In the genomic region with DNA sequence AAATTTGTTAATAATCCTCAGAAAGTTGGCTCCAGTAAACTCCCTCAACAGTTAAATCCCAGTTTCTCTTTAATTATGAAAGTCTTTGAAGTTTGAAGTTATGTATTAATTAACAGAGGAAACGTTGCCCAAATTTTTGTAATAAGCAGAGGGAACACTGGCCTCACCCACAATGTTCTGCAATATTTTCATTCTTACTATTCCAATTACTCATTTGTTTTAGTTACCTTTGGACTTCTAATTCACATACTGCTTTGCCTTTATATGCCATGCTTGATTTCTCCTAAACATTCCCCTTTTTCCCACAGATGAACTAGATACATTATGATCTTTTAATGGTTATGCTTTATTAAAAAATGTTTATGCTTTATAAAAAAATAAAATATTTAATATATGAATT, we compare ENCODE assay signal across 17 cellular contexts.
DNase-seq lines count a peak whose midpoint lies in the region; ATAC-seq, FAIRE-seq and TF ChIP-seq lines count a peak whose summit lies in the region.
"Had no signal": no experiment of that assay in that cellular context is flagged by ENCODE, and none has a peak within 500 bp of the region (broad histone marks: within the 10 kb centered on the region; RNA-seq: fewer than 3 reads in every experiment).

No MANE protein-coding gene starts in this region.

- no peaks in the 10 kb centered on the region for H3K27me3 ChIP-seq in CD4-positive, CD25-positive, alpha-beta regulatory T cell (ENCODE audit: control insufficient read depth, insufficient read depth, low read length)
- no peaks in the 10 kb centered on the region for H3K27me3 ChIP-seq in CD8-positive, alpha-beta T cell (ENCODE audit: insufficient read depth, low read length)
- no peaks in the 10 kb centered on the region for H3K27me3 ChIP-seq in small intestine (ENCODE audit: control insufficient read depth in 2 of 2, insufficient read depth in 2 of 2, low read length in 2 of 2)

- no peak overlapping the region for H3K4me3 Mint-ChIP-seq in CD4-positive, CD25-positive, alpha-beta regulatory T cell
- H3K4me3 Mint-ChIP-seq in CD8-positive, alpha-beta T cell, result no peak overlapping the region
- H3K4me3 Mint-ChIP-seq in memory B cell, result no peak overlapping the region
- H3K4me3 Mint-ChIP-seq: CD4-positive, alpha-beta T cell; HFFc6 had no signal

- no peaks in the 10 kb centered on the region for H3K4me1 ChIP-seq in CD4-positive, CD25-positive, alpha-beta regulatory T cell (ENCODE audit: control insufficient read depth, insufficient read depth, low read length, poor library complexity, severe bottlenecking)
- no peaks in the 10 kb centered on the region for H3K4me1 ChIP-seq in CD8-positive, alpha-beta T cell (ENCODE audit: insufficient read depth, low read length)
- no peaks in the 10 kb centered on the region for H3K4me1 ChIP-seq in small intestine (ENCODE audit: control insufficient read depth in 2 of 2, insufficient read depth in 1 of 2, low read depth in 1 of 2, low read length in 1 of 2)
- H3K4me1 ChIP-seq: HAP-1 had no signal

- intact Hi-C loops in CD8-positive, alpha-beta T cell (cut with DNase I, micrococcal nuclease), result no loop called here

- H3K9me3 ChIP-seq in CD4-positive, CD25-positive, alpha-beta regulatory T cell (ENCODE audit: control insufficient read depth in 2 of 2, low read length in 2 of 2), result no peaks in the 10 kb centered on the region
- no peaks in the 10 kb centered on the region for H3K9me3 ChIP-seq in CD8-positive, alpha-beta T cell (ENCODE audit: low read length)
- no peaks in the 10 kb centered on the region for H3K9me3 ChIP-seq in small intestine (ENCODE audit: control insufficient read depth, low read depth)
- H3K9me3 ChIP-seq: HAP-1 had no signal

- no peaks in the 10 kb centered on the region for H3K9me3 Mint-ChIP-seq in CD4-positive, CD25-positive, alpha-beta regulatory T cell
- no peaks in the 10 kb centered on the region for H3K9me3 Mint-ChIP-seq in CD8-positive, alpha-beta T cell
- no peaks in the 10 kb centered on the region for H3K9me3 Mint-ChIP-seq in memory B cell
- H3K9me3 Mint-ChIP-seq: CD4-positive, alpha-beta T cell; HFFc6 had no signal

- no peak for DNase-seq in CD4-positive, CD25-positive, alpha-beta regulatory T cell
- no peak for DNase-seq in CD8-positive, alpha-beta T cell
- DNase-seq in memory B cell (ENCODE audit: low spot score in 2 of 2) (no peak), small intestine (peak; percentile 29), NCI-H748 (lab: John Stamatoyannopoulos, UW; ENCODE audit: unreplicated experiment) (no peak)
- DNase-seq: C1 segment of cervical spinal cord; Calu3; CD4-positive, alpha-beta T cell; COR-L47; DMS53; DMS79 treated with DMSO at 0.1 percent for 48 hours; GF-D8; GOT3; HFFc6 had no signal

- POLR2A ChIA-PET in CD8-positive, alpha-beta T cell (lab: Charles Lee), result interaction anchor here (2.9 kb wide), 1 partner anchor 61 kb away, joined by 11 read pairs; a partner anchor contains a TSS

- H3K36me3 Mint-ChIP-seq in CD4-positive, CD25-positive, alpha-beta regulatory T cell, result peaks cover 16% of the 10 kb centered on the region
- H3K36me3 Mint-ChIP-seq in CD8-positive, alpha-beta T cell, result peaks cover 36% of the 10 kb centered on the region
- H3K36me3 Mint-ChIP-seq in memory B cell, result no peaks in the 10 kb centered on the region

- no peak for TF ChIP-seq CTCF in CD8-positive, alpha-beta T cell (IDR thresholded peaks at IDR 0.05)

- H3K27me3 Mint-ChIP-seq in CD4-positive, CD25-positive, alpha-beta regulatory T cell, result no peaks in the 10 kb centered on the region
- H3K27me3 Mint-ChIP-seq in CD8-positive, alpha-beta T cell (ENCODE audit: low read depth), result no peaks in the 10 kb centered on the region
- no peaks in the 10 kb centered on the region for H3K27me3 Mint-ChIP-seq in memory B cell
- H3K27me3 Mint-ChIP-seq: CD4-positive, alpha-beta T cell had no signal

- peak; percentile 36 for FAIRE-seq in small intestine (lab: Jason Lieb, UNC)
- FAIRE-seq: H54 had no signal

- H3K27ac Mint-ChIP-seq in CD4-positive, CD25-positive, alpha-beta regulatory T cell, result peak overlapping the region in 2 of 3 donors; percentile 29 to 46
- peak overlapping the region; percentile 19 for H3K27ac Mint-ChIP-seq in CD8-positive, alpha-beta T cell
- peak overlapping the region; percentile 14 for H3K27ac Mint-ChIP-seq in memory B cell
- H3K27ac Mint-ChIP-seq: CD4-positive, alpha-beta T cell; HFFc6 had no signal

- 2 to 24% (median 16%) methylated on average over 1 of the region's 1 CpG for WGBS in small intestine, 3 donors

- H3K4me3 ChIP-seq in CD4-positive, CD25-positive, alpha-beta regulatory T cell (ENCODE audit: low read depth, low read length), result no peak overlapping the region
- no peak overlapping the region for H3K4me3 ChIP-seq in CD8-positive, alpha-beta T cell (ENCODE audit: low read depth, low read length)
- H3K4me3 ChIP-seq in small intestine (ENCODE audit: low read depth in 1 of 2, low read length in 2 of 2), result no peak overlapping the region
- H3K4me3 ChIP-seq: HAP-1 had no signal

- no peak for ATAC-seq in CD4-positive, CD25-positive, alpha-beta regulatory T cell (ENCODE audit: low read depth in 2 of 2)
- no peak for ATAC-seq in CD8-positive, alpha-beta T cell
- ATAC-seq in memory B cell (ENCODE audit: low read depth) (no peak), GM19351 (IDR thresholded peaks at IDR 0.05; ENCODE audit: unreplicated experiment) (no peak)

- CTCF ChIA-PET in CD8-positive, alpha-beta T cell (lab: Charles Lee), result interaction anchor here (0.6 to 6.9 kb wide), 7 partner anchors 12 to 67 kb away, joined by 3 to 84 read pairs (median 3); a partner anchor contains a TSS

- H3K27ac ChIP-seq in CD4-positive, CD25-positive, alpha-beta regulatory T cell (ENCODE audit: insufficient read depth, low read length, poor library complexity, severe bottlenecking), result no peak overlapping the region
- H3K27ac ChIP-seq in CD8-positive, alpha-beta T cell (ENCODE audit: low read depth, low read length), result no peak overlapping the region
- H3K27ac ChIP-seq in small intestine (ENCODE audit: low read depth in 1 of 2, low read length in 1 of 2), result no peak overlapping the region

- peaks cover 44% of the 10 kb centered on the region for H3K36me3 ChIP-seq in CD4-positive, CD25-positive, alpha-beta regulatory T cell (ENCODE audit: control insufficient read depth, insufficient read depth, low read length)
- peaks cover 21% of the 10 kb centered on the region for H3K36me3 ChIP-seq in CD8-positive, alpha-beta T cell (ENCODE audit: insufficient read depth, low read length)
- peaks cover 0 to 6% of the 10 kb centered on the region in 2 donors for H3K36me3 ChIP-seq in small intestine (ENCODE audit: control insufficient read depth in 2 of 2, insufficient read depth in 2 of 2, low read length in 2 of 2)
- H3K36me3 ChIP-seq: HAP-1 had no signal

- no peaks in the 10 kb centered on the region for H3K4me1 Mint-ChIP-seq in CD4-positive, CD25-positive, alpha-beta regulatory T cell
- H3K4me1 Mint-ChIP-seq in CD8-positive, alpha-beta T cell (ENCODE audit: low read depth), result no peaks in the 10 kb centered on the region
- no peaks in the 10 kb centered on the region for H3K4me1 Mint-ChIP-seq in memory B cell
